In genomic region chr1:18166341-18166740, GRCh38 we compare ENCODE assay signal across 18 cellular contexts. TPM values are rescaled to one million over a fixed set of nuclear protein-coding genes. Genes with fewer than 3 reads are reported as not detected.
DNase-seq lines count a peak whose midpoint lies in the region; ATAC-seq and TF ChIP-seq lines count a peak whose summit lies in the region.
"Had no signal": no experiment of that assay in that cellular context is flagged by ENCODE, and none has a peak within 500 bp of the region (broad histone marks: within the 10 kb centered on the region; RNA-seq: fewer than 3 reads in every experiment).

No MANE protein-coding gene starts in this region.

- peaks cover 8% of the 10 kb centered on the region for H3K27me3 Mint-ChIP-seq in endothelial cell (ENCODE audit: unreplicated experiment)
- H3K27me3 Mint-ChIP-seq in activated CD4-positive, alpha-beta memory T cell treated with anti-CD3 and anti-CD28 coated beads for 36 hours = peaks cover 2% of the 10 kb centered on the region

- H3K4me3 ChIP-seq in heart left ventricle (no peak overlapping the region), right atrium auricular region (no peak overlapping the region), testis (no peak overlapping the region)
- H3K4me3 ChIP-seq: MG63 had no signal

- WGBS in heart left ventricle, 4 donors = 37 to 55% (median 46%) methylated on average over 12 to 13 of the region's 13 CpGs
- WGBS in testis, 2 donors = 35 to 42% methylated on average over 11 to 13 of the region's 13 CpGs

- DNase-seq in heart left ventricle (peak in 1 of 5 donors; percentile 41), right atrium auricular region (ENCODE audit: low spot score) (no peak), endothelial cell (ENCODE audit: low spot score) (no peak), testis (peak; percentile 63), KG1 (lab: John Stamatoyannopoulos, UW) (no peak), NCI-H526 (lab: John Stamatoyannopoulos, UW) (no peak)
- no peak for DNase-seq in activated CD4-positive, alpha-beta memory T cell treated with anti-CD3 and anti-CD28 coated beads for 36 hours
- DNase-seq: AML-193, Kasumi-1, MG63, NCI-H1694 treated with DMSO at 0.1 percent for 48 hours, NCI-H2081 treated with DMSO at 0.1 percent for 48 hours, NCI-H2171 treated with DMSO at 0.1 percent for 48 hours, NCI-H524 treated with DMSO at 0.1 percent for 48 hours, SHP77 treated with DMSO at 0.1 percent for 48 hours had no signal

- peaks cover 51% of the 10 kb centered on the region for H3K4me1 Mint-ChIP-seq in endothelial cell (ENCODE audit: unreplicated experiment)
- no peaks in the 10 kb centered on the region for H3K4me1 Mint-ChIP-seq in activated CD4-positive, alpha-beta memory T cell treated with anti-CD3 and anti-CD28 coated beads for 36 hours (ENCODE audit: low read depth)

- peak overlapping the region in 5 of 12 donors; percentile 11 to 90 (median 37) for H3K27ac ChIP-seq in heart left ventricle
- H3K27ac ChIP-seq in right atrium auricular region = no peak overlapping the region
- peak overlapping the region; percentile 55; the same call in 1 of the 2 replicates for H3K27ac ChIP-seq in VCaP
- H3K27ac ChIP-seq in testis = peak overlapping the region; percentile 39 to 44

- H3K4me1 ChIP-seq in heart left ventricle (peaks cover 0 to 21% (median 0%) of the 10 kb centered on the region in 12 donors), right atrium auricular region (no peaks in the 10 kb centered on the region), testis (peaks cover 9% of the 10 kb centered on the region)

- CTCF ChIA-PET in activated CD4-positive, alpha-beta memory T cell treated with anti-CD3 and anti-CD28 coated beads for 36 hours (lab: Charles Lee) = interaction anchor here (0.7 kb wide), 1 partner anchor 195 kb away, joined by 3 read pairs; no protein-coding TSS in a partner anchor

- ATAC-seq in heart left ventricle = peak; percentile 64 to 88 (median 78)

- TF ChIP-seq POLR2A in heart left ventricle (IDR thresholded peaks at IDR 0.05) = no peak
- no peak for TF ChIP-seq POLR2A in testis (IDR thresholded peaks at IDR 0.05)

- no peaks in the 10 kb centered on the region for H3K36me3 ChIP-seq in heart left ventricle
- H3K36me3 ChIP-seq in right atrium auricular region = no peaks in the 10 kb centered on the region
- no peaks in the 10 kb centered on the region for H3K36me3 ChIP-seq in testis (ENCODE audit: low read depth, missing control alignments)
- H3K36me3 ChIP-seq: MG63 had no signal

- H3K4me3 Mint-ChIP-seq in endothelial cell (ENCODE audit: unreplicated experiment) = no peak overlapping the region
- no peak overlapping the region for H3K4me3 Mint-ChIP-seq in activated CD4-positive, alpha-beta memory T cell treated with anti-CD3 and anti-CD28 coated beads for 36 hours

- H3K9me3 ChIP-seq in heart left ventricle (no peaks in the 10 kb centered on the region), right atrium auricular region (no peaks in the 10 kb centered on the region), testis (no peaks in the 10 kb centered on the region)
- H3K9me3 ChIP-seq: MG63 had no signal

- POLR2A ChIA-PET in activated CD4-positive, alpha-beta memory T cell treated with anti-CD3 and anti-CD28 coated beads for 36 hours (lab: Charles Lee) = no interaction called here

- H3K9me3 Mint-ChIP-seq in endothelial cell (ENCODE audit: unreplicated experiment) = no peaks in the 10 kb centered on the region
- H3K9me3 Mint-ChIP-seq in activated CD4-positive, alpha-beta memory T cell treated with anti-CD3 and anti-CD28 coated beads for 36 hours = no peaks in the 10 kb centered on the region

- H3K27ac Mint-ChIP-seq in endothelial cell (ENCODE audit: unreplicated experiment) = peak overlapping the region; percentile 20
- H3K27ac Mint-ChIP-seq in activated CD4-positive, alpha-beta memory T cell treated with anti-CD3 and anti-CD28 coated beads for 36 hours = no peak overlapping the region

- H3K36me3 Mint-ChIP-seq in endothelial cell (ENCODE audit: low read depth, unreplicated experiment) = no peaks in the 10 kb centered on the region
- H3K36me3 Mint-ChIP-seq in activated CD4-positive, alpha-beta memory T cell treated with anti-CD3 and anti-CD28 coated beads for 36 hours = no peaks in the 10 kb centered on the region

- H3K27me3 ChIP-seq in heart left ventricle (peaks cover 0 to 29% (median 0%) of the 10 kb centered on the region in 9 donors), right atrium auricular region (no peaks in the 10 kb centered on the region), testis (no peaks in the 10 kb centered on the region)

- intact Hi-C loops in heart left ventricle (cut with DNase I) = no loop called here
- intact Hi-C loops in testis (cut with DNase I; ENCODE audit: low total_unique reads) = no loop called here
- intact Hi-C loops in activated CD4-positive, alpha-beta memory T cell treated with anti-CD3 and anti-CD28 coated beads for 36 hours (cut with micrococcal nuclease) = no loop called here

- TF ChIP-seq CTCF in heart left ventricle (IDR thresholded peaks at IDR 0.05) (no peak), right atrium auricular region (IDR thresholded peaks at IDR 0.05) (no peak), VCaP (conservative IDR thresholded peaks at IDR 0.05) (no peak), endothelial cell (IDR thresholded peaks at IDR 0.05; ENCODE audit: unreplicated experiment) (no peak), testis (IDR thresholded peaks at IDR 0.05) (no peak)

RNA-seq across cellular contexts. Expression of gene IGSF21, which starts 58.7 kb away (rescaled TPM):
- total RNA-seq in heart left ventricle (1 to 10 TPM in 3 of 9 donors, under 1 TPM in 6; 0.54 to 2.2 (median 0.97) TPM), right atrium auricular region (1 to 10 TPM; 1.8 to 6.0 TPM), endothelial cell (ENCODE audit: unreplicated experiment) (4.4 TPM), testis (1 to 10 TPM; 1.7 to 2.9 TPM)
- polyA plus RNA-seq in heart left ventricle (under 1 TPM in 1 of 2 donors, not detected in 1; 0.90 TPM), testis (ENCODE audit: insufficient read depth, low read depth, low replicate concordance) (4.2 TPM)
- not detected for total RNA-seq in activated CD4-positive, alpha-beta memory T cell treated with anti-CD3 and anti-CD28 coated beads for 36 hours
- total RNA-seq: A172 had no signal
- polyA plus RNA-seq: AG04450 had no signal

Comparison
In these comparisons a context has a peak if more than half of its experiments do, and no peak if none do; other contexts are left out.
1. H3K27ac ChIP-seq: peak in VCaP (single experiment) and testis (2 of 2); none in right atrium auricular region (0 of 2).